In the genomic region with DNA sequence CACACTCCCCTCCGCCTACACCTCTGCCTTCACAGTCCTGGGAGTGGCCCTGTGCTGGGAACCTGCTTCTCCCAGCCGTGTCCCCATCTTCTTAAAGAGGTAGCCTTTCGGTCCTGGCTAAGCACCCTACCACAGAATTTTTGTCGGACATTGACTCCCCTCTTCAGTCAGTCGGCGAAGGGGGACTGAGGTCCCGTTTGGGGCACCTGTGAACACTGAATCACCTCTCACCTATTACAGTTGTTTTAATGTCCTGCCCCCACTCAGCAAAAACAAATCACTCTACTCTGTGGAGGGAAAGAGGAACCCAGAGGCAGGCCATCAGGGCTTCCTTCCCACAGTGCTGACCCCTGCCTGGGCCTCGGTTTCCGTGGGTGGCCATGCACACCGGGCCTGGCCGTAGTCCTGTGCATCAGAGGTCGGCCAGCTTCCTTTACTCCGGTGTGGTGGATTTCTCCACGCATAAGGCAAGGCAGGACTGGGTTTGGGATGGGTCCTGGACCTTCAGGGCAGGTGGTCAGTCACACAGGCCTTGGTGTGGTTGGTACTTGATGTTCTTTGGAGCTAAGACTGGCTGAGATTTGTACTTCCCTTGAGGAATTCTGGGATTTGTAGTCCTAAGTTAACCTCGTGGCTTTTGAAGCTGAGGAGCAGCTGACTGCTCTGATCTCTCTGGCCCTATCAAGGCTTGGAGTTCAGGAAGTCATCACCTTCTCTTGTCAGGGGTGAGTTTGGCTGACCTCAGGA, we compare ENCODE assay signal across 8 cellular contexts. TPM values are rescaled to one million over a fixed set of nuclear protein-coding genes. Genes with fewer than 3 reads are reported as not detected.
A peak's percentile ranks its signal among the peaks of the same experiment; 100 is the strongest.
DNase-seq lines count a peak whose midpoint lies in the region; ATAC-seq, FAIRE-seq and TF ChIP-seq lines count a peak whose summit lies in the region.

No MANE protein-coding gene starts in this region.

- TF ChIP-seq RAD21 in H1 (IDR thresholded peaks at IDR 0.05 in 1 of 2, conservative IDR thresholded peaks at IDR 0.05 in 1 of 2; ENCODE audit: low read depth in 2 of 2, low read length in 2 of 2) = no peak

- DNase-seq in DND-41 (no peak), SK-N-DZ (ENCODE audit: low spot score) (peak; percentile 84), H1 (ENCODE audit: low read depth in 1 of 2, low spot score in 2 of 2) (peak in 1 of 2 experiments; percentile 54), medulla oblongata (ENCODE audit: extremely low spot score) (peak; percentile 86), tibial nerve (ENCODE audit: low spot score in 2 of 2) (peak in 1 of 2 donors; percentile 60), RPMI8226 (no peak), mucosa of gallbladder (ENCODE audit: low spot score) (no peak)

- peak overlapping the region; percentile 41; the same call in 1 of the 2 replicates for H4K8ac ChIP-seq in H1 (ENCODE audit: extremely low read depth, insufficient read depth, low read length)

- H2AK5ac ChIP-seq in H1 (ENCODE audit: low read depth, low read length) = peak overlapping the region; percentile 78

- H3K18ac ChIP-seq in H1 (ENCODE audit: extremely low read depth, low read length) = peak overlapping the region; percentile 83; the same call in 1 of the 2 replicates

- CTCF ChIA-PET in H1 (lab: Charles Lee; ENCODE audit: partially characterized antibody) = interaction anchor here (0.8 to 3.6 kb wide), 11 partner anchors 9 to 204 kb away, joined by 3 to 16 read pairs (median 5); no protein-coding TSS in a partner anchor

- no peak overlapping the region for H3K56ac ChIP-seq in H1 (replicated peaks; ENCODE audit: insufficient read length, low read depth, low read length)

- no peak overlapping the region for H4K5ac ChIP-seq in H1 (ENCODE audit: insufficient read length, low read depth, low read length)

- FAIRE-seq in H1 (lab: Jason Lieb, UNC) = peak; percentile 77

- ATAC-seq in DND-41 (ENCODE audit: insufficient read depth, low read depth) (peak; percentile 32), HG03095 (IDR thresholded peaks at IDR 0.05; ENCODE audit: unreplicated experiment) (peak; percentile 11)

- POLR2A ChIA-PET in H1 (lab: Charles Lee; ENCODE audit: partially characterized antibody) = interaction anchor here (0.8 to 3.6 kb wide), 17 partner anchors 8 to 204 kb away, joined by 3 to 30 read pairs (median 4); partner anchors contain the start of genes CAMK2N2 and EIF4G1

- no peak overlapping the region for H3K4ac ChIP-seq in H1 (replicated peaks; ENCODE audit: insufficient read length, low read depth, low read length)

- H3K36me3 ChIP-seq in DND-41 (ENCODE audit: insufficient read depth, low read length) = peaks cover 38% of the 10 kb centered on the region
- peaks cover 23 to 33% (median 31%) of the 10 kb centered on the region in 4 experiments for H3K36me3 ChIP-seq in H1 (ENCODE audit: control insufficient read depth in 2 of 4, insufficient read depth in 4 of 4, low read length in 3 of 4)
- H3K36me3 ChIP-seq in tibial nerve = peaks cover 0 to 41% (median 17%) of the 10 kb centered on the region in 3 donors

- H3K9me3 ChIP-seq in DND-41 (ENCODE audit: insufficient read depth, low read length, severe bottlenecking) = no peaks in the 10 kb centered on the region
- no peaks in the 10 kb centered on the region for H3K9me3 ChIP-seq in H1 (ENCODE audit: insufficient read depth in 2 of 2, low read depth in 1 of 2, low read length in 1 of 2)
- no peaks in the 10 kb centered on the region for H3K9me3 ChIP-seq in tibial nerve

- peak overlapping the region; percentile 54 for H2BK5ac ChIP-seq in H1 (ENCODE audit: low read depth, low read length)

- H3K9ac ChIP-seq in DND-41 (ENCODE audit: low read depth, low read length) = peak overlapping the region; percentile 50
- peak overlapping the region; percentile 66 to 87 (median 80) for H3K9ac ChIP-seq in H1 (replicated peaks in 1 of 4; ENCODE audit: extremely low read depth in 1 of 4, low read depth in 3 of 4, low read length in 3 of 4)

- H3K27me3 ChIP-seq in DND-41 (ENCODE audit: insufficient read depth, low read length, poor library complexity) (no peaks in the 10 kb centered on the region), H1 (replicated peaks in 1 of 4; ENCODE audit: control insufficient read depth in 3 of 4, extremely low read depth in 1 of 4, insufficient read depth in 3 of 4, low read length in 3 of 4) (no peaks in the 10 kb centered on the region), tibial nerve (no peaks in the 10 kb centered on the region)

- H3K14ac ChIP-seq in H1 (ENCODE audit: insufficient read length) = no peak overlapping the region

- H3K27ac ChIP-seq in DND-41 (ENCODE audit: low read length) = peak overlapping the region; percentile 46
- peak overlapping the region; percentile 82 for H3K27ac ChIP-seq in H1 (ENCODE audit: low read depth, low read length)
- peak overlapping the region; percentile 94 to 100 (median 98) for H3K27ac ChIP-seq in tibial nerve

- H3K4me1 ChIP-seq in DND-41 (ENCODE audit: insufficient read depth, low read length) (peaks cover 26% of the 10 kb centered on the region), H1 (replicated peaks in 1 of 4; ENCODE audit: control insufficient read depth in 3 of 4, insufficient read depth in 4 of 4, low read length in 3 of 4) (peaks cover 5 to 27% (median 18%) of the 10 kb centered on the region in 4 experiments), tibial nerve (peaks cover 0 to 37% (median 23%) of the 10 kb centered on the region in 4 donors)

- TF ChIP-seq EP300 in H1 (IDR thresholded peaks at IDR 0.05; ENCODE audit: borderline replicate concordance in 1 of 2, low read depth in 2 of 2, low read length in 2 of 2) (no peak), tibial nerve (IDR thresholded peaks at IDR 0.05) (peak; percentile 36 to 80)

- peak overlapping the region; percentile 20 to 56; a peak in 3 of 4 replicates for H3K4me3 ChIP-seq in DND-41 (ENCODE audit: low read depth in 1 of 2, low read length in 2 of 2)
- peak overlapping the region; percentile 76 to 83 (median 80) for H3K4me3 ChIP-seq in H1 (ENCODE audit: extremely low read depth in 1 of 4, insufficient read depth in 2 of 4, low read depth in 3 of 4, low read length in 4 of 4)
- peak overlapping the region; percentile 63 to 98 (median 89) for H3K4me3 ChIP-seq in tibial nerve

- H2BK12ac ChIP-seq in H1 (ENCODE audit: low read depth, low read length) = peak overlapping the region; percentile 53; the same call in 1 of the 2 replicates

- WGBS in H1 (ENCODE audit: extremely low coverage in 1 of 2, insufficient coverage in 1 of 2, insufficient read length in 1 of 2, insufficient replicate concordance in 2 of 2, low coverage in 1 of 2, low lambda C conversion rate in 2 of 2, missing lambda C conversion rate in 1 of 2), 2 experiments = 39% methylated on average over 15 of the region's 15 CpGs; no CpG with 5 or more reads in 1 of the 2 experiments
- 2 to 8% methylated on average over 15 of the region's 15 CpGs for WGBS in tibial nerve, 2 donors

- no peak for TF ChIP-seq POLR2A in H1 (IDR thresholded peaks at IDR 0.05; ENCODE audit: control extremely low read depth in 1 of 2, low read depth in 2 of 2, low read length in 2 of 2)
- peak in 1 of 2 donors; percentile 44 for TF ChIP-seq POLR2A in tibial nerve (IDR thresholded peaks at IDR 0.05)

- H2AFZ ChIP-seq in DND-41 (ENCODE audit: low read depth, low read length) (no peak overlapping the region), H1 (ENCODE audit: low read length) (no peak overlapping the region)

- no peak overlapping the region for H2BK20ac ChIP-seq in H1 (ENCODE audit: low read length)

- H3K23me2 ChIP-seq in H1 (ENCODE audit: low read depth, low read length) = peaks cover 14% of the 10 kb centered on the region

- peak overlapping the region; percentile 46 for H4K91ac ChIP-seq in H1 (replicated peaks; ENCODE audit: insufficient read length, low read length)

- H3K79me1 ChIP-seq in H1 (ENCODE audit: low read depth, low read length) = peaks cover 11% of the 10 kb centered on the region

- peak overlapping the region; percentile 68 for H3K4me2 ChIP-seq in DND-41 (ENCODE audit: insufficient read depth, low read length)
- H3K4me2 ChIP-seq in H1 (ENCODE audit: insufficient read depth in 1 of 2, low read depth in 2 of 2, low read length in 2 of 2) = peak overlapping the region; percentile 91 to 98

- no peak overlapping the region for H3K23ac ChIP-seq in H1 (ENCODE audit: insufficient read length)

- H4K20me1 ChIP-seq in DND-41 (ENCODE audit: insufficient read depth, low read length) (peaks cover 48% of the 10 kb centered on the region), H1 (replicated peaks in 1 of 2; ENCODE audit: control insufficient read depth in 1 of 2, insufficient read depth in 2 of 2, low read length in 2 of 2) (peaks cover 22 to 40% of the 10 kb centered on the region in 2 experiments)

- no peak overlapping the region for H2BK120ac ChIP-seq in H1 (replicated peaks; ENCODE audit: low read depth, low read length)

- H2BK15ac ChIP-seq in H1 (ENCODE audit: low read length) = peak overlapping the region; percentile 25; the same call in 1 of the 2 replicates

- no peak for TF ChIP-seq CTCF in DND-41 (IDR thresholded peaks at IDR 0.05; ENCODE audit: borderline replicate concordance, extremely low read depth, low read length, poor library complexity, severe bottlenecking)
- no peak for TF ChIP-seq CTCF in H1 (IDR thresholded peaks at IDR 0.05; ENCODE audit: control extremely low read depth in 1 of 3, insufficient read depth in 1 of 3, low read depth in 1 of 3, low read length in 3 of 3)
- TF ChIP-seq CTCF in tibial nerve (IDR thresholded peaks at IDR 0.05) = no peak

- peaks cover 11% of the 10 kb centered on the region for H3K79me2 ChIP-seq in DND-41 (ENCODE audit: insufficient read depth, low read length)
- peaks cover 0 to 2% of the 10 kb centered on the region in 2 experiments; a peak in 1 of 4 replicates for H3K79me2 ChIP-seq in H1 (ENCODE audit: control insufficient read depth in 1 of 2, insufficient read depth in 2 of 2, low read length in 2 of 2)

RNA-seq across cellular contexts. Expression of gene FAM131A, which starts 0.7 kb away (rescaled TPM):
- polyA plus RNA-seq in SK-N-DZ (2014; cell fraction: cytosol; rRNA removed) = 39.7 and 60.4 TPM in 2 replicates
- 45.1 and 58.4 TPM in 2 replicates for polyA plus RNA-seq in SK-N-DZ (2014; cell fraction: nucleus; rRNA removed)
- total RNA-seq in H1 (2021; fragmentation: NEBNext Ultra II Directional; extraction: Animal tissue kit (Norgen Biotek cat#: 25700)) = 15.4 and 16.0 TPM in 2 replicates
- 21.9 and 35.3 TPM in 2 replicates for polyA plus RNA-seq in H1 (2011; rRNA removed)
- 27.7 TPM for polyA plus RNA-seq in H1 (2011; cell fraction: cytosol; rRNA removed)
- polyA plus RNA-seq in H1 (2011; cell fraction: nucleus; rRNA removed) = 29.2 TPM
- polyA plus RNA-seq in H1 (2012, experiment 1 of 2) = 10.0 to 18.5 TPM (median 15.4 TPM) in 4 replicates
- 12.7 TPM for polyA plus RNA-seq in H1 (2012, experiment 2 of 2)
- 9.2 TPM for polyA plus RNA-seq in H1 (2013, experiment 1 of 2)
- 8.7 TPM for polyA plus RNA-seq in H1 (2013, experiment 2 of 2)
- 8.8 and 13.9 TPM in 2 replicates for polyA minus RNA-seq in H1 (2011; rRNA and poly(A)+ RNA removed)
- 7.0 TPM for polyA minus RNA-seq in H1 (2011; cell fraction: cytosol; rRNA and poly(A)+ RNA removed)
- polyA minus RNA-seq in H1 (2011; cell fraction: nucleus; rRNA and poly(A)+ RNA removed) = 12.1 TPM
- total RNA-seq in tibial nerve (10 to 100 TPM; 35.0 to 45.3 (median 39.6) TPM), mucosa of gallbladder (41.5 TPM)

RNA-seq across cellular contexts. Expression of gene EIF4G1, which starts 22.3 kb away (rescaled TPM):
- 257 and 261 TPM in 2 replicates for polyA plus RNA-seq in SK-N-DZ (2014; cell fraction: cytosol; rRNA removed)
- polyA plus RNA-seq in SK-N-DZ (2014; cell fraction: nucleus; rRNA removed) = 213 and 251 TPM in 2 replicates
- 473 and 480 TPM in 2 replicates for total RNA-seq in H1 (2021; fragmentation: NEBNext Ultra II Directional; extraction: Animal tissue kit (Norgen Biotek cat#: 25700))
- polyA plus RNA-seq in H1 (2011; rRNA removed) = 318 and 421 TPM in 2 replicates
- 188 TPM for polyA plus RNA-seq in H1 (2011; cell fraction: cytosol; rRNA removed)
- polyA plus RNA-seq in H1 (2011; cell fraction: nucleus; rRNA removed) = 535 TPM
- polyA plus RNA-seq in H1 (2012, experiment 1 of 2) = 236 to 375 TPM (median 350 TPM) in 4 replicates
- polyA plus RNA-seq in H1 (2012, experiment 2 of 2) = 251 TPM
- polyA plus RNA-seq in H1 (2013, experiment 1 of 2) = 278 TPM
- polyA plus RNA-seq in H1 (2013, experiment 2 of 2) = 258 TPM
- 334 and 358 TPM in 2 replicates for polyA minus RNA-seq in H1 (2011; rRNA and poly(A)+ RNA removed)
- polyA minus RNA-seq in H1 (2011; cell fraction: cytosol; rRNA and poly(A)+ RNA removed) = 203 TPM
- 138 TPM for polyA minus RNA-seq in H1 (2011; cell fraction: nucleus; rRNA and poly(A)+ RNA removed)
- total RNA-seq in tibial nerve (100 to 1,000 TPM; 173 to 248 (median 192) TPM), mucosa of gallbladder (330 TPM)

RNA-seq across cellular contexts. Expression of gene CLCN2, which starts 24.7 kb away (rescaled TPM):
- polyA plus RNA-seq in SK-N-DZ (2014; cell fraction: cytosol; rRNA removed) = 10.6 and 18.8 TPM in 2 replicates
- polyA plus RNA-seq in SK-N-DZ (2014; cell fraction: nucleus; rRNA removed) = 85.0 and 92.0 TPM in 2 replicates
- total RNA-seq in H1 (2021; fragmentation: NEBNext Ultra II Directional; extraction: Animal tissue kit (Norgen Biotek cat#: 25700)) = 11.8 and 13.7 TPM in 2 replicates
- 16.1 and 20.7 TPM in 2 replicates for polyA plus RNA-seq in H1 (2011; rRNA removed)
- polyA plus RNA-seq in H1 (2011; cell fraction: cytosol; rRNA removed) = 11.9 TPM
- polyA plus RNA-seq in H1 (2011; cell fraction: nucleus; rRNA removed) = 101 TPM
- 10.2 to 14.4 TPM (median 13.8 TPM) in 4 replicates for polyA plus RNA-seq in H1 (2012, experiment 1 of 2)
- 9.8 TPM for polyA plus RNA-seq in H1 (2012, experiment 2 of 2)
- 12.1 TPM for polyA plus RNA-seq in H1 (2013, experiment 1 of 2)
- 9.9 TPM for polyA plus RNA-seq in H1 (2013, experiment 2 of 2)
- 21.6 and 30.2 TPM in 2 replicates for polyA minus RNA-seq in H1 (2011; rRNA and poly(A)+ RNA removed)
- 10.0 TPM for polyA minus RNA-seq in H1 (2011; cell fraction: cytosol; rRNA and poly(A)+ RNA removed)
- polyA minus RNA-seq in H1 (2011; cell fraction: nucleus; rRNA and poly(A)+ RNA removed) = 57.3 TPM
- total RNA-seq in tibial nerve (10 to 100 TPM; 51.3 to 86.3 (median 54.9) TPM), mucosa of gallbladder (104 TPM)

RNA-seq across cellular contexts. Expression of gene POLR2H, which starts 24.9 kb away (rescaled TPM):
- 212 and 257 TPM in 2 replicates for polyA plus RNA-seq in SK-N-DZ (2014; cell fraction: cytosol; rRNA removed)
- 178 and 207 TPM in 2 replicates for polyA plus RNA-seq in SK-N-DZ (2014; cell fraction: nucleus; rRNA removed)
- total RNA-seq in H1 (2021; fragmentation: NEBNext Ultra II Directional; extraction: Animal tissue kit (Norgen Biotek cat#: 25700)) = 113 and 118 TPM in 2 replicates
- 253 and 335 TPM in 2 replicates for polyA plus RNA-seq in H1 (2011; rRNA removed)
- 372 TPM for polyA plus RNA-seq in H1 (2011; cell fraction: cytosol; rRNA removed)
- 132 TPM for polyA plus RNA-seq in H1 (2011; cell fraction: nucleus; rRNA removed)
- 156 to 183 TPM (median 164 TPM) in 4 replicates for polyA plus RNA-seq in H1 (2012, experiment 1 of 2)
- polyA plus RNA-seq in H1 (2012, experiment 2 of 2) = 190 TPM
- polyA plus RNA-seq in H1 (2013, experiment 1 of 2) = 109 TPM
- polyA plus RNA-seq in H1 (2013, experiment 2 of 2) = 115 TPM
- 65.8 and 81.4 TPM in 2 replicates for polyA minus RNA-seq in H1 (2011; rRNA and poly(A)+ RNA removed)
- polyA minus RNA-seq in H1 (2011; cell fraction: cytosol; rRNA and poly(A)+ RNA removed) = 55.6 TPM
- 54.6 TPM for polyA minus RNA-seq in H1 (2011; cell fraction: nucleus; rRNA and poly(A)+ RNA removed)
- 100 to 1,000 TPM in 1 of 4 donors, 10 to 100 TPM in 3; 65.1 to 181 (median 95.3) TPM for total RNA-seq in tibial nerve
- total RNA-seq in mucosa of gallbladder = 107 TPM

RNA-seq across cellular contexts. Expression of gene PSMD2, which starts 37.6 kb away (rescaled TPM):
- polyA plus RNA-seq in SK-N-DZ (2014; cell fraction: cytosol; rRNA removed) = 309 and 324 TPM in 2 replicates
- 291 and 316 TPM in 2 replicates for polyA plus RNA-seq in SK-N-DZ (2014; cell fraction: nucleus; rRNA removed)
- total RNA-seq in H1 (2021; fragmentation: NEBNext Ultra II Directional; extraction: Animal tissue kit (Norgen Biotek cat#: 25700)) = 358 and 363 TPM in 2 replicates
- polyA plus RNA-seq in H1 (2011; rRNA removed) = 272 and 350 TPM in 2 replicates
- polyA plus RNA-seq in H1 (2011; cell fraction: cytosol; rRNA removed) = 302 TPM
- polyA plus RNA-seq in H1 (2011; cell fraction: nucleus; rRNA removed) = 249 TPM
- 334 to 378 TPM (median 363 TPM) in 4 replicates for polyA plus RNA-seq in H1 (2012, experiment 1 of 2)
- polyA plus RNA-seq in H1 (2012, experiment 2 of 2) = 145 TPM
- 137 TPM for polyA plus RNA-seq in H1 (2013, experiment 1 of 2)
- 133 TPM for polyA plus RNA-seq in H1 (2013, experiment 2 of 2)
- 590 and 595 TPM in 2 replicates for polyA minus RNA-seq in H1 (2011; rRNA and poly(A)+ RNA removed)
- 301 TPM for polyA minus RNA-seq in H1 (2011; cell fraction: cytosol; rRNA and poly(A)+ RNA removed)
- polyA minus RNA-seq in H1 (2011; cell fraction: nucleus; rRNA and poly(A)+ RNA removed) = 160 TPM
- 100 to 1,000 TPM; 122 to 226 (median 152) TPM for total RNA-seq in tibial nerve
- total RNA-seq in mucosa of gallbladder = 174 TPM

Comparison
In these comparisons a context has a peak if more than half of its experiments do, and no peak if none do; other contexts are left out.
1. DNase-seq: peak in SK-N-DZ (single experiment) and medulla oblongata (single experiment); none in DND-41 (single experiment), RPMI8226 (single experiment) and mucosa of gallbladder (single experiment).
2. H3K27ac ChIP-seq: peak in every context shown above with its lines; median percentile 98 in tibial nerve; 82 in H1; 46 in DND-41.
3. H3K4me3 ChIP-seq: peak in every context shown above with its lines; median percentile 89 in tibial nerve; 80 in H1; 38 in DND-41.